In the genomic region with DNA sequence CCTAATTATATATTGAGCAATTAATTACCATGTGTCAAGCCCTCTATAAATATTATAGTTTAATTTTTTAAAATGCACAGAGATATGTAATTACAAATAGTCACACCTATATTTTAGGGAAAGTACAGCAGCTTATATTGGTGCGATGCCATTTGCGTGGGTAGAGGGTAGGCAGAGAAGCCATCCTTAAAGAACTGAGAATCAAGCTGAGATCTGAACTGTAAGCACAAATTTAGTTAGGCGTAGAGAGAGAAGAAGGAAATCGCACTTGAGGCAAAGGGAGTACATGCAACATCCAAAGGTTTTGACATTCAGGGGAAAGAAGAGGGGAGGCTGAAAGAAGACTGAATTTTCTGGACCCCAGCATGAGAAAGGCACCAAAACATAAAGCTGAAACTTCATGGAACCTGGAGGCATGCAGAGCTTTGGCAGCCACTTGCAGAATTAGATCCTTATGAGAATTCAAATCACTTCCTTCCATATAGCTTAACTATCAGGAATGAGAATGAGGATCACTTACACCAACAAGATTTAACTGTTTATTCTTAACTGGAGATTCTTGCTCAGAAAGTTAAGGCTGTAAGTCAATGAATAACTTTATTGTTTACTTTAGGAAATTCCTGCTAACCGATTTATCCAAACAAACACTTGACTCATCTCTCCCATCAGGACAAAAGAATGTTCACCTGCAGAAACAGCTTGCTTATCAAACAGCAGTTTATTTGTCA, we compare ENCODE assay signal across 10 cellular contexts.
DNase-seq lines count a peak whose midpoint lies in the region; ATAC-seq and TF ChIP-seq lines count a peak whose summit lies in the region.
"Had no signal": no experiment of that assay in that cellular context is flagged by ENCODE, and none has a peak within 500 bp of the region (broad histone marks: within the 10 kb centered on the region; RNA-seq: fewer than 3 reads in every experiment).

No MANE protein-coding gene starts in this region.

- H3K9me3 ChIP-seq in GM23248 (ENCODE audit: low read depth) (no peaks in the 10 kb centered on the region), RWPE2 (ENCODE audit: severe bottlenecking) (no peaks in the 10 kb centered on the region), smooth muscle cell (replicated peaks; ENCODE audit: low read depth) (no peaks in the 10 kb centered on the region), spleen (no peaks in the 10 kb centered on the region)
- H3K9me3 ChIP-seq: adrenal gland, vagina had no signal

- intact Hi-C loops in spleen (cut with DNase I; ENCODE audit: low total_unique reads) = no loop called here

- H3K9ac ChIP-seq in GM23248 = no peak overlapping the region
- no peak overlapping the region for H3K9ac ChIP-seq in smooth muscle cell (ENCODE audit: low read depth)

- in situ Hi-C loops in GM23248 (cut with MboI) = no loop called here

- H2AFZ ChIP-seq in GM23248 (no peak overlapping the region), smooth muscle cell (ENCODE audit: low read depth) (no peak overlapping the region)

- peaks cover 10% of the 10 kb centered on the region for H3K4me1 ChIP-seq in GM23248 (ENCODE audit: insufficient read depth)
- H3K4me1 ChIP-seq in RWPE2 (ENCODE audit: insufficient read depth, poor library complexity, severe bottlenecking) = peaks cover 13% of the 10 kb centered on the region
- peaks cover 5% of the 10 kb centered on the region for H3K4me1 ChIP-seq in smooth muscle cell (ENCODE audit: low read depth)
- H3K4me1 ChIP-seq in spleen = no peaks in the 10 kb centered on the region
- H3K4me1 ChIP-seq: adrenal gland, vagina had no signal

- no peak for TF ChIP-seq CTCF in RWPE2 (IDR thresholded peaks at IDR 0.05; ENCODE audit: poor library complexity, severe bottlenecking)
- TF ChIP-seq CTCF in fibroblast of the aortic adventitia (IDR thresholded peaks at IDR 0.05; ENCODE audit: insufficient read depth, low read length) = no peak
- TF ChIP-seq CTCF in smooth muscle cell (IDR thresholded peaks at IDR 0.05; ENCODE audit: borderline replicate concordance, insufficient read depth, poor library complexity, severe bottlenecking) = no peak
- no peak for TF ChIP-seq CTCF in spleen (IDR thresholded peaks at IDR 0.05 in 8 of 11, conservative IDR thresholded peaks at IDR 0.05 in 3 of 11)

- H3K79me2 ChIP-seq in GM23248 (ENCODE audit: insufficient read depth) = no peaks in the 10 kb centered on the region
- H3K79me2 ChIP-seq in smooth muscle cell (ENCODE audit: low read depth) = no peaks in the 10 kb centered on the region

- H3K36me3 ChIP-seq in GM23248 (ENCODE audit: low read depth) (no peaks in the 10 kb centered on the region), RWPE2 (ENCODE audit: low read depth) (no peaks in the 10 kb centered on the region), smooth muscle cell (ENCODE audit: low read depth) (no peaks in the 10 kb centered on the region), spleen (no peaks in the 10 kb centered on the region)
- H3K36me3 ChIP-seq: adrenal gland, vagina had no signal

- no peaks in the 10 kb centered on the region for H3K9me2 ChIP-seq in GM23248 (ENCODE audit: insufficient read depth)

- no peak overlapping the region for H3K27ac ChIP-seq in GM23248
- H3K27ac ChIP-seq in RWPE2 (ENCODE audit: poor library complexity, severe bottlenecking) = peak overlapping the region; percentile 46
- no peak overlapping the region for H3K27ac ChIP-seq in smooth muscle cell (ENCODE audit: low read depth)
- no peak overlapping the region for H3K27ac ChIP-seq in spleen
- H3K27ac ChIP-seq: adrenal gland, vagina had no signal

- 0 out of 2 replicates have a peak overlapping the region, but pooled peaks have one; percentile 12 for H3K4me3 ChIP-seq in GM23248
- H3K4me3 ChIP-seq in RWPE2 (ENCODE audit: severe bottlenecking) = no peak overlapping the region
- no peak overlapping the region for H3K4me3 ChIP-seq in fibroblast of the aortic adventitia (ENCODE audit: low read depth, low read length)
- H3K4me3 ChIP-seq in smooth muscle cell = no peak overlapping the region
- H3K4me3 ChIP-seq in spleen = no peak overlapping the region
- H3K4me3 ChIP-seq: adrenal gland, vagina had no signal

- H3K4me2 ChIP-seq in GM23248 (ENCODE audit: unreplicated experiment) (peak overlapping the region; percentile 34), smooth muscle cell (peak overlapping the region; percentile 60)

- H4K20me1 ChIP-seq in GM23248 (ENCODE audit: insufficient read depth) (no peaks in the 10 kb centered on the region), smooth muscle cell (ENCODE audit: low read depth) (no peaks in the 10 kb centered on the region)

- ATAC-seq in RWPE2 (ENCODE audit: low read depth) = peak; percentile 94
- no peak for ATAC-seq in GM21619 (IDR thresholded peaks at IDR 0.05; ENCODE audit: unreplicated experiment)
- ATAC-seq in HG03039 (IDR thresholded peaks at IDR 0.05; ENCODE audit: unreplicated experiment) = no peak

- no peak for TF ChIP-seq POLR2A in spleen (IDR thresholded peaks at IDR 0.05)

- H3F3A ChIP-seq in GM23248 (ENCODE audit: insufficient read depth) (no peaks in the 10 kb centered on the region), smooth muscle cell (ENCODE audit: low read depth) (no peaks in the 10 kb centered on the region)

- no peaks in the 10 kb centered on the region for H3K27me3 ChIP-seq in GM23248 (replicated peaks; ENCODE audit: insufficient read depth)
- H3K27me3 ChIP-seq in RWPE2 (ENCODE audit: insufficient read depth, poor library complexity, severe bottlenecking) = no peaks in the 10 kb centered on the region
- H3K27me3 ChIP-seq in smooth muscle cell (ENCODE audit: low read depth) = no peaks in the 10 kb centered on the region
- H3K27me3 ChIP-seq in spleen (replicated peaks in 1 of 7) = no peaks in the 10 kb centered on the region
- H3K27me3 ChIP-seq: adrenal gland, vagina had no signal

- WGBS in GM23248 (ENCODE audit: low coverage in 1 of 2, low lambda C conversion rate in 2 of 2, missing lambda C conversion rate in 2 of 2), 2 experiments = 77 to 80% methylated on average over 5 of the region's 5 CpGs
- WGBS in smooth muscle cell (ENCODE audit: low lambda C conversion rate) = 80% methylated on average over 5 of the region's 5 CpGs
- 89 to 93% (median 93%) methylated on average over 5 of the region's 5 CpGs for WGBS in spleen, 5 donors

- DNase-seq in GM23248 (peak; percentile 45), RWPE2 (ENCODE audit: low spot score) (no peak), fibroblast of the aortic adventitia (ENCODE audit: low read depth) (peak; percentile 25), smooth muscle cell (lab: John Stamatoyannopoulos, UW; ENCODE audit: unreplicated experiment) (no peak), spleen (no peak)
- DNase-seq: adrenal gland, retina had no signal

Comparison
In these comparisons a context has a peak if more than half of its experiments do, and no peak if none do; other contexts are left out.
1. DNase-seq: peak in GM23248 (single experiment) and fibroblast of the aortic adventitia (single experiment); none in RWPE2 (single experiment), smooth muscle cell (single experiment) and spleen (single experiment).